ENCODE assay signal across 1 cellular context in the genomic region with DNA sequence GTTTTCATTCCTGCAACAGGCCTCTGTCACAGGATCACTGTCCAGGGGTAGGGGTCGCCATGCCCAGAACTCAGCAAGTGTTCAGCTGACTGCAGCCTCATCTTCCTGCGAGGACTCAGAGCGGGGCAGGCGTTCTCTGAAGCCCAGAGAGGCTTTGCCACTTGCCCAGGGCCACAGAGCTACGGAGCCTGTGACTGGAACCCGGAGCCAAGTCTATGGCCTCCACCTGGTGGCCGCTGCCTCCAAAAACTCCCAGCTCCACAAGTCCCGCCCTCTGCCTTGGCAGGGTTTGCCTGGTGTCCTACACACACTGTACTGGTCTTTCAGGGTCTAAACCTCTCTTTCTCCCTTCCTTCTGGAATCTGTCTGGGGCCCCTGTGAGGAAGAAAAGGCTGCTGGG.
TF ChIP-seq lines count a peak whose summit lies in the region.

No MANE protein-coding gene starts in this region.

TF ChIP-seq in H1, 55 proteins besides CTCF, POLR2A, EP300 and RAD21:
- TF ChIP-seq BACH1 (IDR thresholded peaks at IDR 0.05; ENCODE audit: low read length) (no peak), KDM1A (IDR thresholded peaks at IDR 0.05; ENCODE audit: borderline replicate concordance, low read length) (0 out of 2 replicates have a peak, but pooled peaks have one; percentile 38)
